Comparison of ENCODE assay signal across 17 cellular contexts in genomic region chr7:50302486-50303081, GRCh38. TPM values are rescaled to one million over a fixed set of nuclear protein-coding genes. Genes with fewer than 3 reads are reported as not detected.
DNase-seq lines count a peak whose midpoint lies in the region; ATAC-seq and TF ChIP-seq lines count a peak whose summit lies in the region.
"Had no signal": no experiment of that assay in that cellular context is flagged by ENCODE, and none has a peak within 500 bp of the region (broad histone marks: within the 10 kb centered on the region; RNA-seq: fewer than 3 reads in every experiment).

No MANE protein-coding gene starts in this region.

- no peak for ATAC-seq in activated CD4-positive, alpha-beta T cell treated with anti-CD3 and anti-CD28 coated beads for 36 hours
- ATAC-seq in activated naive CD8-positive, alpha-beta T cell treated with anti-CD3 and anti-CD28 coated beads, Interleukin-2, amount 50 U/mL, for 24 hours: no peak
- ATAC-seq: esophagus mucosa, lower lobe of right lung had no signal

- H3K27ac Mint-ChIP-seq in activated CD4-positive, alpha-beta T cell treated with anti-CD3 and anti-CD28 coated beads for 36 hours: peak overlapping the region; percentile 74
- H3K27ac Mint-ChIP-seq in H9 (no peak overlapping the region), nephron (no peak overlapping the region)
- H3K27ac Mint-ChIP-seq in activated naive CD8-positive, alpha-beta T cell treated with anti-CD3 and anti-CD28 coated beads, Interleukin-2, amount 50 U/mL, for 24 hours: peak overlapping the region; percentile 74

- no peak overlapping the region for H4K91ac ChIP-seq in H9 (ENCODE audit: insufficient read length, low read depth, low read length)

- no peaks in the 10 kb centered on the region for H3K27me3 Mint-ChIP-seq in activated CD4-positive, alpha-beta T cell treated with anti-CD3 and anti-CD28 coated beads for 36 hours
- H3K27me3 Mint-ChIP-seq in H9 (ENCODE audit: low read depth) (peaks cover 72% of the 10 kb centered on the region), nephron (ENCODE audit: low read depth) (peaks cover 85% of the 10 kb centered on the region)
- H3K27me3 Mint-ChIP-seq in activated naive CD8-positive, alpha-beta T cell treated with anti-CD3 and anti-CD28 coated beads, Interleukin-2, amount 50 U/mL, for 24 hours: no peaks in the 10 kb centered on the region

- H3K4me1 ChIP-seq in H9 (ENCODE audit: insufficient read depth, low read length) (no peaks in the 10 kb centered on the region), ovary (ENCODE audit: insufficient read depth) (peaks cover 6% of the 10 kb centered on the region)
- H3K4me1 ChIP-seq: lower lobe of right lung, SJCRH30, vagina had no signal

- H3T11ph ChIP-seq in H9 (ENCODE audit: low read length): no peak overlapping the region

- H3K79me2 ChIP-seq in H9 (ENCODE audit: insufficient read depth, low read length): no peaks in the 10 kb centered on the region

- no peak overlapping the region for H3K9ac ChIP-seq in H9 (ENCODE audit: extremely low read depth, insufficient read length, low read length)

- peak overlapping the region; percentile 68 for H3K4me3 Mint-ChIP-seq in activated CD4-positive, alpha-beta T cell treated with anti-CD3 and anti-CD28 coated beads for 36 hours
- H3K4me3 Mint-ChIP-seq in H9 (peak overlapping the region; percentile 65 to 86), nephron (peak overlapping the region; percentile 78 to 84 (median 79))
- H3K4me3 Mint-ChIP-seq in activated naive CD8-positive, alpha-beta T cell treated with anti-CD3 and anti-CD28 coated beads, Interleukin-2, amount 50 U/mL, for 24 hours: peak overlapping the region; percentile 74

- no peak overlapping the region for H2BK120ac ChIP-seq in H9 (ENCODE audit: low read depth, low read length, poor library complexity, severe bottlenecking)

- no peak overlapping the region for H2BK20ac ChIP-seq in H9 (ENCODE audit: low read depth, low read length, poor library complexity, severe bottlenecking)

- H3K14ac ChIP-seq in H9 (ENCODE audit: insufficient read depth, low read length): no peak overlapping the region

- no peak overlapping the region for H4K8ac ChIP-seq in H9 (replicated peaks; ENCODE audit: insufficient read length, low read depth, low read length)

- no peak overlapping the region for H3K18ac ChIP-seq in H9 (ENCODE audit: insufficient read length, low read depth, low read length)

- no peak overlapping the region for H3K4me2 ChIP-seq in H9 (ENCODE audit: insufficient read depth, insufficient read length, low read length)

- no peak overlapping the region for H2BK12ac ChIP-seq in H9 (ENCODE audit: insufficient read length, low read depth, low read length)

- H3K4me1 Mint-ChIP-seq in activated CD4-positive, alpha-beta T cell treated with anti-CD3 and anti-CD28 coated beads for 36 hours: peaks cover 40% of the 10 kb centered on the region
- H3K4me1 Mint-ChIP-seq in H9: peaks cover 7 to 11% of the 10 kb centered on the region in 2 experiments
- peaks cover 43% of the 10 kb centered on the region for H3K4me1 Mint-ChIP-seq in activated naive CD8-positive, alpha-beta T cell treated with anti-CD3 and anti-CD28 coated beads, Interleukin-2, amount 50 U/mL, for 24 hours
- no peaks in the 10 kb centered on the region for H3K4me1 Mint-ChIP-seq in nephron

- H3K4ac ChIP-seq in H9 (ENCODE audit: low read depth, low read length): no peak overlapping the region

- intact Hi-C loops in activated CD4-positive, alpha-beta T cell treated with anti-CD3 and anti-CD28 coated beads for 36 hours (cut with DNase I, micrococcal nuclease): loop anchor here in 1 of 2 experiments (1.0 kb wide), 1 partner anchor 35 kb away; no protein-coding TSS in a partner anchor
- intact Hi-C loops in posterior cingulate gyrus (cut with DNase I) (no loop called here), ovary (cut with DNase I) (no loop called here)

- no peak overlapping the region for H2BK5ac ChIP-seq in H9 (ENCODE audit: insufficient read length, low read length)

- H3K56ac ChIP-seq in H9 (ENCODE audit: insufficient read length, low read depth, low read length): no peak overlapping the region

- no peak for TF ChIP-seq EP300 in ovary (IDR thresholded peaks at IDR 0.05)

- no peak for TF ChIP-seq CTCF in H9 (conservative IDR thresholded peaks at IDR 0.05)
- TF ChIP-seq CTCF in nephron (IDR thresholded peaks at IDR 0.05; ENCODE audit: unreplicated experiment in 3 of 3): no peak
- TF ChIP-seq CTCF in ovary (IDR thresholded peaks at IDR 0.05): no peak

- no peaks in the 10 kb centered on the region for H3K9me3 ChIP-seq in H9 (ENCODE audit: control insufficient read depth, low read depth, low read length)
- H3K9me3 ChIP-seq in ovary: no peaks in the 10 kb centered on the region
- H3K9me3 ChIP-seq: lower lobe of right lung, SJCRH30, vagina had no signal

- WGBS in H9 (ENCODE audit: extremely low coverage, insufficient read length, low lambda C conversion rate): no CpG with 5 or more reads among the region's 19 CpGs
- 91 to 94% (median 92%) methylated on average over 19 of the region's 19 CpGs for WGBS in ovary, 3 donors

- no peaks in the 10 kb centered on the region for H3K9me3 Mint-ChIP-seq in activated CD4-positive, alpha-beta T cell treated with anti-CD3 and anti-CD28 coated beads for 36 hours (ENCODE audit: low read depth)
- H3K9me3 Mint-ChIP-seq in H9 (peaks cover 0 to 7% of the 10 kb centered on the region in 2 experiments; a peak in 2 of 5 replicates), nephron (peaks cover 3% of the 10 kb centered on the region)
- no peaks in the 10 kb centered on the region for H3K9me3 Mint-ChIP-seq in activated naive CD8-positive, alpha-beta T cell treated with anti-CD3 and anti-CD28 coated beads, Interleukin-2, amount 50 U/mL, for 24 hours

- no peaks in the 10 kb centered on the region for H3K36me3 ChIP-seq in ovary
- H3K36me3 ChIP-seq: lower lobe of right lung, SJCRH30, vagina had no signal

- H4K20me1 ChIP-seq in H9 (ENCODE audit: control insufficient read depth, insufficient read depth, insufficient read length): no peaks in the 10 kb centered on the region

- H3K27ac ChIP-seq in H9 (ENCODE audit: insufficient read length, low read depth, low read length): no peak overlapping the region
- H3K27ac ChIP-seq in ovary: no peak overlapping the region
- H3K27ac ChIP-seq: lower lobe of right lung, SJCRH30, vagina, VCaP had no signal

- peaks cover 18% of the 10 kb centered on the region; the same call in 1 of the 2 replicates for H3K27me3 ChIP-seq in H9 (ENCODE audit: insufficient read depth, low read length)
- H3K27me3 ChIP-seq in ovary: no peaks in the 10 kb centered on the region
- H3K27me3 ChIP-seq: SJCRH30, vagina had no signal

- no peak overlapping the region for H2AK5ac ChIP-seq in H9 (ENCODE audit: insufficient read length, low read length)

- no peak overlapping the region for H4K5ac ChIP-seq in H9 (ENCODE audit: insufficient read length, low read depth, low read length)

- no peak overlapping the region for H3K23ac ChIP-seq in H9 (ENCODE audit: insufficient read length, low read depth, low read length)

- no peaks in the 10 kb centered on the region for H3K79me1 ChIP-seq in H9 (ENCODE audit: insufficient read depth, low read depth, low read length, poor library complexity, severe bottlenecking)

- POLR2A ChIA-PET in activated CD4-positive, alpha-beta T cell treated with anti-CD3 and anti-CD28 coated beads for 36 hours (lab: Charles Lee): no interaction called here

- H2AFZ ChIP-seq in H9 (ENCODE audit: low read length): no peak overlapping the region

- peaks cover 7% of the 10 kb centered on the region for H3K23me2 ChIP-seq in H9 (ENCODE audit: insufficient read length, low read depth, low read length, poor library complexity, severe bottlenecking)

- CTCF ChIA-PET in activated CD4-positive, alpha-beta T cell treated with anti-CD3 and anti-CD28 coated beads for 36 hours (lab: Charles Lee): no interaction called here

- peaks cover 27% of the 10 kb centered on the region for H3K36me3 Mint-ChIP-seq in activated CD4-positive, alpha-beta T cell treated with anti-CD3 and anti-CD28 coated beads for 36 hours (ENCODE audit: low read depth)
- H3K36me3 Mint-ChIP-seq in H9 (ENCODE audit: insufficient read depth in 1 of 3, low read depth in 3 of 3) (no peaks in the 10 kb centered on the region; a peak in 1 of 7 replicates), nephron (ENCODE audit: low read depth) (no peaks in the 10 kb centered on the region)
- peaks cover 27% of the 10 kb centered on the region for H3K36me3 Mint-ChIP-seq in activated naive CD8-positive, alpha-beta T cell treated with anti-CD3 and anti-CD28 coated beads, Interleukin-2, amount 50 U/mL, for 24 hours (ENCODE audit: low read depth)

- no peak overlapping the region for H3K4me3 ChIP-seq in ovary
- H3K4me3 ChIP-seq: SJCRH30 had no signal

- no peak overlapping the region for H2BK15ac ChIP-seq in H9 (ENCODE audit: low read depth, low read length)

- DNase-seq in activated CD4-positive, alpha-beta T cell treated with anti-CD3 and anti-CD28 coated beads for 36 hours: peak; percentile 22
- DNase-seq in activated CD4-positive, alpha-beta T cell treated with anti-CD3 and anti-CD28 coated beads for 1 hour: no peak
- DNase-seq in H9 (peak; percentile 43), posterior cingulate gyrus (no peak), HPDE6-E6E7 (ENCODE audit: extremely low spot score) (no peak), ovary (no peak)
- no peak for DNase-seq in activated naive CD8-positive, alpha-beta T cell treated with anti-CD3 and anti-CD28 coated beads, Interleukin-2, amount 50 U/mL, for 24 hours
- DNase-seq: DMS79 treated with DMSO at 0.1 percent for 48 hours; Karpas-422; lower lobe of right lung; NCI-H2081 treated with DMSO at 0.1 percent for 48 hours; NK-92 treated with Interleukin-12 subunit alpha and Interleukin-12 subunit beta, amount 100 ng/mL, for 24 hours; SJCRH30 had no signal

- TF ChIP-seq POLR2A in ovary (IDR thresholded peaks at IDR 0.05): no peak

RNA-seq across cellular contexts. Expression of gene IKZF1, which starts 1.9 kb away (rescaled TPM):
- total RNA-seq in activated CD4-positive, alpha-beta T cell treated with anti-CD3 and anti-CD28 coated beads for 36 hours: 100 to 1,000 TPM; 245 to 260 TPM
- 0.48 and 0.98 TPM in 2 replicates for total RNA-seq in H9 (2021)
- 1 to 10 TPM; 1.8 to 7.5 (median 3.3) TPM for total RNA-seq in ovary
- polyA plus RNA-seq in ovary: 1 to 10 TPM in 1 of 2 donors, under 1 TPM in 1; 0.59 to 6.5 TPM
- total RNA-seq: SJCRH30 had no signal

Comparison
In these comparisons a context has a peak if more than half of its experiments do, and no peak if none do; other contexts are left out.
1. DNase-seq: peak in activated CD4-positive, alpha-beta T cell treated with anti-CD3 and anti-CD28 coated beads for 36 hours (single experiment) and H9 (single experiment); none in activated CD4-positive, alpha-beta T cell treated with anti-CD3 and anti-CD28 coated beads for 1 hour (single experiment), activated naive CD8-positive, alpha-beta T cell treated with anti-CD3 and anti-CD28 coated beads, Interleukin-2, amount 50 U/mL, for 24 hours (single experiment), posterior cingulate gyrus (0 of 10), HPDE6-E6E7 (single experiment) and ovary (0 of 5).
2. H3K27ac Mint-ChIP-seq: peak in activated CD4-positive, alpha-beta T cell treated with anti-CD3 and anti-CD28 coated beads for 36 hours (single experiment) and activated naive CD8-positive, alpha-beta T cell treated with anti-CD3 and anti-CD28 coated beads, Interleukin-2, amount 50 U/mL, for 24 hours (single experiment); none in H9 (0 of 3) and nephron (0 of 3).
3. RNA of gene IKZF1, which starts 1.9 kb away (total RNA-seq): 245 to 260 TPM in activated CD4-positive, alpha-beta T cell treated with anti-CD3 and anti-CD28 coated beads for 36 hours; 1.8 to 7.5 TPM in ovary and 0.48 to 0.98 TPM in H9; every median in the first group is over 10 times any median in the second.
4. Peak in every context shown above with its lines, with median percentiles within 50 percentile points of each other: H3K4me3 Mint-ChIP-seq.